Comparison of ENCODE assay signal across 19 cellular contexts in the genomic region with DNA sequence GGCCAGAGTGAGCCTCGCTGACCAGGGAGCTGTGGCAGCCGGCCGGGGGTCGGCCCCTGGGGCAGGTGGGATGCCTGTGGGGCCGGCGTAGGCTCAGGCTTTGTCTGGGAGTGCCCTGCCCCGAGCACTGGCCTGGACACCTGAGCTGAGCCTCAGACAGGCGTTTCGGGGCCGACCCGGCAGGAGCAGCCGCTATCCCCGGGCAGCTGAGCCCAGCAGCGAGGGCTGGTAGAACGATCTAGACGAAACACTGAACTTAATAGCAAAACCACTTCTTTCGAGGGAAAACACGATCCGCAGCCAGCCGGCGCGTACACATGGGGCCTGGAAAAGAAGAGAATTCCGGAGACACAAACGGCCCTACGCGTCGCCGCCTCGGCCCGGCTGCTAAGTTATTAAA. TPM values are rescaled to one million over a fixed set of nuclear protein-coding genes. Genes with fewer than 3 reads are reported as not detected.
A peak's percentile ranks its signal among the peaks of the same experiment; 100 is the strongest.
DNase-seq lines count a peak whose midpoint lies in the region; ATAC-seq and TF ChIP-seq lines count a peak whose summit lies in the region.
"Had no signal": no experiment of that assay in that cellular context is flagged by ENCODE, and none has a peak within 500 bp of the region (broad histone marks: within the 10 kb centered on the region; RNA-seq: fewer than 3 reads in every experiment).

No MANE protein-coding gene starts in this region.

- no peak overlapping the region for H2AFZ ChIP-seq in neural progenitor cell (replicated peaks)
- H2AFZ ChIP-seq: GM23338 had no signal

- CTCF ChIA-PET in WTC11 (lab: Charles Lee), result interaction anchor here (1.1 kb wide), 1 partner anchor 172 kb away, joined by 3 read pairs; no protein-coding TSS in a partner anchor

- no peaks in the 10 kb centered on the region for H3K79me2 ChIP-seq in neural progenitor cell (ENCODE audit: low read depth)

- no peak for DNase-seq in WTC11 (ENCODE audit: low spot score)
- peak; percentile 61 for DNase-seq in left kidney (ENCODE audit: low read depth, low spot score)
- no peak for DNase-seq in neural progenitor cell (ENCODE audit: low spot score)
- no peak for DNase-seq in T-helper 2 cell
- DNase-seq in cerebellum (ENCODE audit: low spot score), result no peak
- DNase-seq: CD4-positive, alpha-beta T cell; CD8-positive, alpha-beta memory T cell; DMS 273 treated with DMSO at 0.1 percent for 48 hours; DMS79; EL; GDM1; HFFc6 had no signal

- H3K4me1 Mint-ChIP-seq in WTC11 (no peaks in the 10 kb centered on the region), neural progenitor cell (peaks cover 3% of the 10 kb centered on the region)
- H3K4me1 Mint-ChIP-seq: CD14-positive monocyte; CD8-positive, alpha-beta memory T cell; GM23338 had no signal

- no peaks in the 10 kb centered on the region for H3K36me3 Mint-ChIP-seq in WTC11
- no peaks in the 10 kb centered on the region for H3K36me3 Mint-ChIP-seq in neural progenitor cell
- H3K36me3 Mint-ChIP-seq: CD14-positive monocyte; CD8-positive, alpha-beta memory T cell had no signal

- H3K27me3 Mint-ChIP-seq in WTC11 (ENCODE audit: low read depth) (no peaks in the 10 kb centered on the region), neural progenitor cell (ENCODE audit: insufficient read depth, low read depth) (peaks cover 7% of the 10 kb centered on the region)
- H3K27me3 Mint-ChIP-seq: CD4-positive, alpha-beta T cell had no signal

- no peak overlapping the region for H3K9ac ChIP-seq in neural progenitor cell

- no peaks in the 10 kb centered on the region for H3K9me3 ChIP-seq in neural progenitor cell (ENCODE audit: low read depth)
- H3K9me3 ChIP-seq: HAP-1 had no signal

- H3K36me3 ChIP-seq in neural progenitor cell, result no peaks in the 10 kb centered on the region
- H3K36me3 ChIP-seq: HAP-1 had no signal

- H3K27ac ChIP-seq in neural progenitor cell, result no peak overlapping the region

- TF ChIP-seq CTCF in WTC11 (IDR thresholded peaks at IDR 0.05), result no peak
- TF ChIP-seq CTCF in neural progenitor cell (IDR thresholded peaks at IDR 0.05), result no peak

- H3K27ac Mint-ChIP-seq in WTC11 (peak overlapping the region; percentile 45; the same call in 1 of the 2 replicates), neural progenitor cell (peak overlapping the region; percentile 60)
- H3K27ac Mint-ChIP-seq: CD4-positive, alpha-beta T cell; CD8-positive, alpha-beta memory T cell; GM23338; HFFc6 had no signal

- peaks cover 16% of the 10 kb centered on the region for H3K4me1 ChIP-seq in neural progenitor cell

- POLR2A ChIA-PET in WTC11 (lab: Charles Lee), result no interaction called here

- H3K4me3 ChIP-seq in neural progenitor cell, result no peak overlapping the region
- H3K4me3 ChIP-seq: GM12878, GM23338, HAP-1 had no signal

- ATAC-seq in WTC11 (no peak), GM21528 (IDR thresholded peaks at IDR 0.05; ENCODE audit: low FRiP score, unreplicated experiment) (no peak)
- ATAC-seq: GM12878, GM23338 had no signal

- H3K9me3 Mint-ChIP-seq in WTC11 (no peaks in the 10 kb centered on the region), neural progenitor cell (no peaks in the 10 kb centered on the region)
- H3K9me3 Mint-ChIP-seq: CD4-positive, alpha-beta T cell; CD8-positive, alpha-beta memory T cell; GM23338; HFFc6 had no signal

- no peaks in the 10 kb centered on the region for H4K20me1 ChIP-seq in neural progenitor cell (ENCODE audit: low read depth)

- no peaks in the 10 kb centered on the region for H3K27me3 ChIP-seq in neural progenitor cell

- H3K4me2 ChIP-seq in neural progenitor cell, result no peak overlapping the region
- H3K4me2 ChIP-seq: GM23338 had no signal

- H3K4me3 Mint-ChIP-seq in WTC11, result no peak overlapping the region
- no peak overlapping the region for H3K4me3 Mint-ChIP-seq in neural progenitor cell
- H3K4me3 Mint-ChIP-seq: CD14-positive monocyte; CD4-positive, alpha-beta T cell; CD8-positive, alpha-beta memory T cell; GM23338; HFFc6 had no signal

- H3F3A ChIP-seq in neural progenitor cell (ENCODE audit: low read depth), result no peaks in the 10 kb centered on the region

TF ChIP-seq in WTC11, 78 proteins besides CTCF, POLR2A, EP300 and RAD21:
- TF ChIP-seq KAT7 (CRISPR knock-in tag; IDR thresholded peaks at IDR 0.05; ENCODE audit: borderline replicate concordance), result no peak

RNA-seq across cellular contexts. Expression of a gene that starts 22.1 kb away (rescaled TPM):
- total RNA-seq in WTC11 (2021), result 0.61 to 0.85 TPM (median 0.78 TPM) in 3 replicates
- not detected in 2 replicates for total RNA-seq in neural progenitor cell (ENCODE audit: low replicate concordance)
- total RNA-seq in cerebellum, result not detected
- total RNA-seq: A172; A673; CD4-positive, alpha-beta T cell; CD8-positive, alpha-beta memory T cell; GM12878; HFFc6 had no signal

RNA-seq across cellular contexts. Expression of a gene that starts 45.6 kb away (rescaled TPM):
- total RNA-seq in WTC11 (2021) (0.13 to 0.16 TPM in 2 of 3 replicates, not detected in the other), neural progenitor cell (ENCODE audit: low replicate concordance) (not detected in 2 replicates), cerebellum (not detected)
- total RNA-seq: A673; CD4-positive, alpha-beta T cell; CD8-positive, alpha-beta memory T cell; GM12878; GM23338; HFFc6 had no signal
